In the genomic region with DNA sequence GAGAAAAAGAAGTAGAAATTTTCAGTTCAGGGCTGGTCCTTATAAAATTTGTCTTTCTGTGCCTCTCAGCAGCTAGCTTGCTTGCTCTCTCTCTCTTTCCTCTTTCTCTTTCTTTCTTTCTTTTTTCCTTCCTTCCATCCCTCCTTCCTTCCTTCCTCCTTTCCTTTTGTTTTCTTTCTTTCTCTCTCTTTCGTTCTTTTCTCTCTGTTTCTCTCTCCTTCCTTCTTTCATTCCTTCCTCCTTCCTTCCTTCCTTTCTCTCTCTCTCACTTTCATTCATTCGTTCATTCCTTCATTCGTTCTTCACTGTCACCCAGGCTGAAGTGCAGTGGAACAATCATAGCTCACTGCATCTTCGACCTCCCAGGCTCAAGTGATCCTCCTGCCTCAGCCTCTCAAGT, we compare ENCODE assay signal across 30 cellular contexts.
"Had no signal": no experiment of that assay in that cellular context is flagged by ENCODE, and none has a peak within 500 bp of the region (broad histone marks: within the 10 kb centered on the region; RNA-seq: fewer than 3 reads in every experiment).

No MANE protein-coding gene starts in this region.

- H3K27me3 ChIP-seq: ovary, right lobe of liver, sigmoid colon, thyroid gland, tibial nerve, upper lobe of left lung, vagina had no signal

- H3K4me3 Mint-ChIP-seq: naive B cell; naive thymus-derived CD8-positive, alpha-beta T cell; natural killer cell treated with Interleukin-12 subunit alpha and Interleukin-12 subunit beta and Interleukin-15 and Interleukin-18, amount 100 ng/mL, for 72 hours; neural progenitor cell; stimulated activated memory B cell treated with anti-CD40 and anti-IgM and Interleukin-4, amounts not matched to agents 10 μg/mL and 1 μg/mL and 100 μg/mL, for 72 hours; stimulated activated naive CD8-positive, alpha-beta T cell treated with anti-CD3 and anti-CD28 coated beads, Interleukin-15, amount 100 ng/mL, for 72 hours had no signal

- H3K9me3 Mint-ChIP-seq: naive thymus-derived CD8-positive, alpha-beta T cell; neural progenitor cell; stimulated activated memory B cell treated with anti-CD40 and anti-IgM and Interleukin-4, amounts not matched to agents 10 μg/mL and 1 μg/mL and 100 μg/mL, for 72 hours; stimulated activated naive CD8-positive, alpha-beta T cell treated with anti-CD3 and anti-CD28 coated beads, Interleukin-15, amount 100 ng/mL, for 72 hours had no signal

- H2AFZ ChIP-seq: neural progenitor cell, parathyroid adenoma had no signal

- FAIRE-seq: small intestine, urothelium cell line had no signal

- H3K4me1 ChIP-seq: neural progenitor cell, psoas muscle, right lobe of liver, sigmoid colon, thyroid gland, tibial nerve, vagina had no signal

- H3K9me3 ChIP-seq: ovary, psoas muscle, right lobe of liver, sigmoid colon, thoracic aorta, thyroid gland, tibial nerve, upper lobe of left lung, vagina had no signal

- ATAC-seq: naive thymus-derived CD8-positive, alpha-beta T cell; natural killer cell treated with Interleukin-12 subunit alpha and Interleukin-12 subunit beta and Interleukin-15 and Interleukin-18, amount 100 ng/mL, for 72 hours; psoas muscle; right cardiac atrium; right lobe of liver; stimulated activated memory B cell treated with anti-CD40 and anti-IgM and Interleukin-4, amounts not matched to agents 10 μg/mL and 1 μg/mL and 100 μg/mL, for 72 hours; stimulated activated naive CD8-positive, alpha-beta T cell treated with anti-CD3 and anti-CD28 coated beads, Interleukin-15, amount 100 ng/mL, for 72 hours had no signal

- H3K4me2 ChIP-seq: neural progenitor cell had no signal

- H3K27ac Mint-ChIP-seq: naive B cell; natural killer cell treated with Interleukin-12 subunit alpha and Interleukin-12 subunit beta and Interleukin-15 and Interleukin-18, amount 100 ng/mL, for 72 hours; neural progenitor cell; progenitor cell of endocrine pancreas; stimulated activated memory B cell treated with anti-CD40 and anti-IgM and Interleukin-4, amounts not matched to agents 10 μg/mL and 1 μg/mL and 100 μg/mL, for 72 hours; stimulated activated naive CD8-positive, alpha-beta T cell treated with anti-CD3 and anti-CD28 coated beads, Interleukin-15, amount 100 ng/mL, for 72 hours had no signal

- H3K9ac ChIP-seq: neural progenitor cell, parathyroid adenoma had no signal

- H3K4me1 Mint-ChIP-seq: naive B cell, neural progenitor cell had no signal

- DNase-seq: naive B cell; naive thymus-derived CD8-positive, alpha-beta T cell; occipital lobe; ovary; posterior cingulate gyrus; psoas muscle; right cardiac atrium; right lobe of liver; sigmoid colon; small intestine; stimulated activated CD4-positive, alpha-beta T cell treated with anti-CD3 and anti-CD28 coated beads, Interleukin-15, amount 100 ng/mL, for 24 hours; stimulated activated CD4-positive, alpha-beta T cell treated with anti-CD3 and anti-CD28 coated beads, Interleukin-2, amount 100 ng/mL, for 24 hours; stimulated activated CD4-positive, alpha-beta T cell treated with anti-CD3 and anti-CD28 coated beads, Interleukin-4, amount 100 ng/mL, for 1 hour; stimulated activated CD4-positive, alpha-beta T cell treated with anti-CD3 and anti-CD28 coated beads, Interleukin-4, amount 100 ng/mL, for 4 hours; stimulated activated CD8-positive, alpha-beta memory T cell treated with anti-CD3 and anti-CD28 coated beads, Interleukin-4, amount 100 ng/mL, for 48 hours; stimulated activated naive CD4-positive, alpha-beta T cell; stimulated activated naive CD8-positive, alpha-beta T cell treated with anti-CD3 and anti-CD28 coated beads, Interleukin-15, amount 100 ng/mL, for 72 hours; substantia nigra; thyroid gland; trophoblast cell; upper lobe of left lung had no signal

- H3K36me3 Mint-ChIP-seq: naive thymus-derived CD8-positive, alpha-beta T cell; natural killer cell treated with Interleukin-12 subunit alpha and Interleukin-12 subunit beta and Interleukin-15 and Interleukin-18, amount 100 ng/mL, for 72 hours; neural progenitor cell; stimulated activated memory B cell treated with anti-CD40 and anti-IgM and Interleukin-4, amounts not matched to agents 10 μg/mL and 1 μg/mL and 100 μg/mL, for 72 hours had no signal

- H3K27ac ChIP-seq: neural progenitor cell, ovary, parathyroid adenoma, psoas muscle, right lobe of liver, sigmoid colon, thoracic aorta, thyroid gland, tibial nerve, upper lobe of left lung, vagina had no signal

- H3K36me3 ChIP-seq: neural progenitor cell, ovary, right lobe of liver, sigmoid colon, thoracic aorta, thyroid gland, tibial nerve, upper lobe of left lung, vagina had no signal

- H3K79me2 ChIP-seq: parathyroid adenoma had no signal

- H3K4me3 ChIP-seq: neural progenitor cell, ovary, psoas muscle, right lobe of liver, sigmoid colon, thoracic aorta, thyroid gland, tibial nerve, upper lobe of left lung, vagina had no signal
